In the genomic region with DNA sequence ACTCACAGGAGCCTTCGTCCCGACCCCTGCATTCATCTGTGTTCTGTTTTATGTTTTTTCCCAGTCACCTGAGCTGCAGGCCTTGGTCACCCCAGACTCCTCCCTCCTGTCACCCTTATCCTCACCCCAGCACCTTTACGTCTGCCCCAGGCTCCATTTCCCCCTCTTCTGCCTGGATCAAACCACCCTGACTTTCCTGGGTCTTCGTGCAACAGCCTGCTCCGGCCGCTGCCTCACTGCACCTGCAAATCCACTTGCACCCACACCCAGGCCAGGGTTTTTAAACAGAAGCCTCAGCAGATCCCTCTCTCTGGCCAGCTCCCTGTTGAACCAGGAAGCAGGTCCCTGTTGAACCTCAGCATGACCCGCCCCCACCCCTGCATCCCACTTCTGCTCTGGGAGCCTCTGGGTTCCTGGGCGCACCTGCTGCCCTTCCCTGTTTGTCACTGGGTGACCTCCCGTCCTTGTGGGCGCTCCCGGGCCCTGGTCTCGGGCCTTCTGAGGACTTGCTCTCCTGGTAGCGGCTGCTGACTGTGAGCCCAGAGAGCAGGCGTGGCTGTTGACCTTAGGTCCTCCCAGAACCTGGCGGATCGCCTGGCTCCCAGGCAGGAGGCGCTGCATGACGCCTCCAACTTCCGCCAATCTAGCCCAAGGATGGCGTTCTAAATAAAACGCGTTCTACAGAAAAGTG, we compare ENCODE assay signal across 12 cellular contexts. TPM values are rescaled to one million over a fixed set of nuclear protein-coding genes. Genes with fewer than 3 reads are reported as not detected.
DNase-seq lines count a peak whose midpoint lies in the region; ATAC-seq and TF ChIP-seq lines count a peak whose summit lies in the region.
"Had no signal": no experiment of that assay in that cellular context is flagged by ENCODE, and none has a peak within 500 bp of the region (broad histone marks: within the 10 kb centered on the region; RNA-seq: fewer than 3 reads in every experiment).

No MANE protein-coding gene starts in this region.

- no peak overlapping the region for H3K9ac ChIP-seq in neural progenitor cell
- H3K9ac ChIP-seq in mammary epithelial cell (ENCODE audit: insufficient read depth, low read length), result no peak overlapping the region

- H3K9me3 ChIP-seq in neural progenitor cell (ENCODE audit: low read depth) (no peaks in the 10 kb centered on the region), mammary epithelial cell (replicated peaks; ENCODE audit: insufficient read depth, low read length) (no peaks in the 10 kb centered on the region)

- 86% methylated on average over 15 of the region's 22 CpGs for WGBS in mammary epithelial cell (ENCODE audit: low coverage, missing lambda C conversion rate)

- CTCF ChIA-PET in mammary epithelial cell (lab: Charles Lee; ENCODE audit: low non-redundant PET), result no interaction called here

- no peak for ATAC-seq in activated naive CD8-positive, alpha-beta T cell treated with anti-CD3 and anti-CD28 coated beads, Interleukin-2, amount 50 U/mL, for 24 hours
- no peak for ATAC-seq in GM18861 (IDR thresholded peaks at IDR 0.05; ENCODE audit: unreplicated experiment)
- ATAC-seq in HG02798 (IDR thresholded peaks at IDR 0.05; ENCODE audit: poor library complexity, unreplicated experiment), result no peak

- dilution Hi-C loops in mammary epithelial cell (cut with HindIII; ENCODE audit: low sequenced_read_pairs), result no loop called here

- H4K20me1 ChIP-seq in neural progenitor cell (ENCODE audit: low read depth), result no peaks in the 10 kb centered on the region
- no peaks in the 10 kb centered on the region for H4K20me1 ChIP-seq in mammary epithelial cell (ENCODE audit: insufficient read depth, low read length)

- H3K27ac Mint-ChIP-seq in neural progenitor cell, result no peak overlapping the region
- H3K27ac Mint-ChIP-seq in activated naive CD8-positive, alpha-beta T cell treated with anti-CD3 and anti-CD28 coated beads, Interleukin-2, amount 50 U/mL, for 24 hours, result no peak overlapping the region
- H3K27ac Mint-ChIP-seq: nephron progenitor cell had no signal

- H3K27me3 ChIP-seq in neural progenitor cell, result peaks cover 25% of the 10 kb centered on the region
- no peaks in the 10 kb centered on the region for H3K27me3 ChIP-seq in mammary epithelial cell (ENCODE audit: insufficient read depth, low read length)

- H3K79me2 ChIP-seq in neural progenitor cell (ENCODE audit: low read depth) (no peaks in the 10 kb centered on the region), mammary epithelial cell (ENCODE audit: insufficient read depth, low read length) (no peaks in the 10 kb centered on the region)

- intact Hi-C loops in mammary epithelial cell (cut with micrococcal nuclease), result no loop called here

- in situ Hi-C loops in mammary epithelial cell (cut with MboI; ENCODE audit: low sequenced_read_pairs in 2 of 2), result no loop called here

- peaks cover 1% of the 10 kb centered on the region for H3K36me3 Mint-ChIP-seq in neural progenitor cell
- no peaks in the 10 kb centered on the region for H3K36me3 Mint-ChIP-seq in activated naive CD8-positive, alpha-beta T cell treated with anti-CD3 and anti-CD28 coated beads, Interleukin-2, amount 50 U/mL, for 24 hours (ENCODE audit: low read depth)

- no peaks in the 10 kb centered on the region for H3K27me3 Mint-ChIP-seq in neural progenitor cell (ENCODE audit: insufficient read depth, low read depth)
- H3K27me3 Mint-ChIP-seq in activated naive CD8-positive, alpha-beta T cell treated with anti-CD3 and anti-CD28 coated beads, Interleukin-2, amount 50 U/mL, for 24 hours, result peaks cover 19% of the 10 kb centered on the region

- H3K4me3 ChIP-seq in epithelial cell of esophagus (ENCODE audit: low read length) (no peak overlapping the region), neural progenitor cell (no peak overlapping the region), mammary epithelial cell (replicated peaks in 1 of 3; ENCODE audit: insufficient read depth in 1 of 3, low read depth in 2 of 3, low read length in 3 of 3) (no peak overlapping the region)

- H2AFZ ChIP-seq in neural progenitor cell (replicated peaks) (no peak overlapping the region), mammary epithelial cell (ENCODE audit: low read depth, low read length) (no peak overlapping the region)

- no peak overlapping the region for H3K4me2 ChIP-seq in neural progenitor cell
- no peak overlapping the region for H3K4me2 ChIP-seq in mammary epithelial cell (ENCODE audit: insufficient read depth, low read depth, low read length)

- no TSS peak for BruUV-seq in mammary epithelial cell (replicated peaks; lab: Mats Ljungman, UMichigan)

- H3K4me1 ChIP-seq in neural progenitor cell, result no peaks in the 10 kb centered on the region
- no peaks in the 10 kb centered on the region for H3K4me1 ChIP-seq in mammary epithelial cell (ENCODE audit: insufficient read depth, low read length)

- no peak for TF ChIP-seq CTCF in epithelial cell of esophagus (IDR thresholded peaks at IDR 0.05; ENCODE audit: insufficient read depth, low read depth, low read length, missing control alignments)
- TF ChIP-seq CTCF in neural progenitor cell (IDR thresholded peaks at IDR 0.05), result no peak
- no peak for TF ChIP-seq CTCF in mammary epithelial cell (conservative IDR thresholded peaks at IDR 0.05 in 1 of 2, IDR thresholded peaks at IDR 0.05 in 1 of 2; ENCODE audit: extremely low read depth in 1 of 2, insufficient read depth in 1 of 2, low read depth in 1 of 2, low read length in 2 of 2)

- H3K36me3 ChIP-seq in neural progenitor cell (no peaks in the 10 kb centered on the region), mammary epithelial cell (ENCODE audit: insufficient read depth, low read length) (no peaks in the 10 kb centered on the region)

- H3K4me3 Mint-ChIP-seq in neural progenitor cell, result peak overlapping the region; percentile 22
- H3K4me3 Mint-ChIP-seq in activated naive CD8-positive, alpha-beta T cell treated with anti-CD3 and anti-CD28 coated beads, Interleukin-2, amount 50 U/mL, for 24 hours, result no peak overlapping the region
- H3K4me3 Mint-ChIP-seq: nephron progenitor cell had no signal

- peaks cover 3% of the 10 kb centered on the region for H3K9me3 Mint-ChIP-seq in neural progenitor cell
- H3K9me3 Mint-ChIP-seq in activated naive CD8-positive, alpha-beta T cell treated with anti-CD3 and anti-CD28 coated beads, Interleukin-2, amount 50 U/mL, for 24 hours, result no peaks in the 10 kb centered on the region
- H3K9me3 Mint-ChIP-seq: nephron progenitor cell had no signal

- peaks cover 8% of the 10 kb centered on the region for H3F3A ChIP-seq in neural progenitor cell (ENCODE audit: low read depth)

- H3K4me1 Mint-ChIP-seq in neural progenitor cell, result peaks cover 3% of the 10 kb centered on the region
- peaks cover 5% of the 10 kb centered on the region for H3K4me1 Mint-ChIP-seq in activated naive CD8-positive, alpha-beta T cell treated with anti-CD3 and anti-CD28 coated beads, Interleukin-2, amount 50 U/mL, for 24 hours

- DNase-seq in DMS153 treated with DMSO at 0.1 percent for 48 hours (lab: John Stamatoyannopoulos, UW; ENCODE audit: unreplicated experiment) (peak; percentile 73), NCI-H2196 treated with DMSO at 0.1 percent for 48 hours (lab: John Stamatoyannopoulos, UW; ENCODE audit: unreplicated experiment) (peak; percentile 75), epithelial cell of esophagus (ENCODE audit: low read depth) (peak; percentile 35), neural progenitor cell (ENCODE audit: low spot score) (no peak), mammary epithelial cell (no peak)
- no peak for DNase-seq in activated naive CD8-positive, alpha-beta T cell treated with anti-CD3 and anti-CD28 coated beads, Interleukin-2, amount 50 U/mL, for 24 hours
- DNase-seq: COR-L47; nephron progenitor cell; stimulated activated CD4-positive, alpha-beta T cell treated with anti-CD3 and anti-CD28 coated beads, Interleukin-4, amount 100 ng/mL, for 24 hours had no signal

- H3K27ac ChIP-seq in neural progenitor cell (no peak overlapping the region), mammary epithelial cell (ENCODE audit: insufficient read depth, low read depth, low read length) (no peak overlapping the region)

RNA-seq across cellular contexts. Expression of a gene that starts 12.8 kb away (rescaled TPM):
- total RNA-seq in neural progenitor cell (ENCODE audit: low replicate concordance) (0.74 TPM in 1 of 2 replicates, not detected in the other), mammary epithelial cell (1 to 10 TPM; 2.1 to 2.5 TPM)
- 0.41 TPM for polyA plus RNA-seq in mammary epithelial cell
- 0.47 TPM for polyA minus RNA-seq in mammary epithelial cell

RNA-seq across cellular contexts. Expression of a gene that starts 14.5 kb away (rescaled TPM):
- 4.2 and 18.4 TPM in 2 replicates for total RNA-seq in neural progenitor cell (ENCODE audit: low replicate concordance)
- 10 to 100 TPM; 32.7 to 50.4 TPM for total RNA-seq in mammary epithelial cell
- 21.6 TPM for polyA plus RNA-seq in mammary epithelial cell
- 18.9 TPM for polyA minus RNA-seq in mammary epithelial cell

RNA-seq across cellular contexts. Expression of a gene that starts 30.8 kb away (rescaled TPM):
- total RNA-seq in neural progenitor cell (ENCODE audit: low replicate concordance) (67.4 and 93.9 TPM in 2 replicates), mammary epithelial cell (10 to 100 TPM; 23.7 to 54.4 TPM)
- polyA plus RNA-seq in mammary epithelial cell, result 28.0 TPM
- polyA minus RNA-seq in mammary epithelial cell, result 3.9 TPM

RNA-seq across cellular contexts. Expression of a gene that starts 35.2 kb away (rescaled TPM):
- total RNA-seq in neural progenitor cell (ENCODE audit: low replicate concordance) (33.9 and 49.6 TPM in 2 replicates), mammary epithelial cell (10 to 100 TPM in 1 of 2 donors, 1 to 10 TPM in 1; 5.5 to 20.5 TPM)
- 3.7 TPM for polyA plus RNA-seq in mammary epithelial cell
- polyA minus RNA-seq in mammary epithelial cell, result not detected

RNA-seq across cellular contexts. Expression of a gene that starts 50.7 kb away (rescaled TPM):
- 2.8 TPM in 1 of 2 replicates, not detected in the other for total RNA-seq in neural progenitor cell (ENCODE audit: low replicate concordance)
- total RNA-seq in mammary epithelial cell, result not detected
- polyA plus RNA-seq in mammary epithelial cell, result 1.1 TPM
- polyA minus RNA-seq in mammary epithelial cell, result not detected
- total RNA-seq: temporal lobe had no signal

Comparison
In these comparisons a context has a peak if more than half of its experiments do, and no peak if none do; other contexts are left out.
1. DNase-seq: peak in DMS153 treated with DMSO at 0.1 percent for 48 hours (single experiment), NCI-H2196 treated with DMSO at 0.1 percent for 48 hours (single experiment) and epithelial cell of esophagus (single experiment); none in neural progenitor cell (single experiment), activated naive CD8-positive, alpha-beta T cell treated with anti-CD3 and anti-CD28 coated beads, Interleukin-2, amount 50 U/mL, for 24 hours (single experiment) and mammary epithelial cell (single experiment).